22 cellular contexts compared by ENCODE assay signal in genomic region chr17:82517230-82517865, GRCh38. TPM values are rescaled to one million over a fixed set of nuclear protein-coding genes. Genes with fewer than 3 reads are reported as not detected.
DNase-seq lines count a peak whose midpoint lies in the region; ATAC-seq and TF ChIP-seq lines count a peak whose summit lies in the region.
"Had no signal": no experiment of that assay in that cellular context is flagged by ENCODE, and none has a peak within 500 bp of the region (broad histone marks: within the 10 kb centered on the region; RNA-seq: fewer than 3 reads in every experiment).

No MANE protein-coding gene starts in this region.

- H3K4me3 ChIP-seq in fibroblast of mammary gland (ENCODE audit: control insufficient read depth, low read depth, low read length) (no peak overlapping the region), upper lobe of left lung (no peak overlapping the region)
- H3K4me3 ChIP-seq: SJCRH30, thyroid gland had no signal

- no peaks in the 10 kb centered on the region for H3K9me3 ChIP-seq in upper lobe of left lung
- H3K9me3 ChIP-seq: Caco-2, SJCRH30, thyroid gland had no signal

- TF ChIP-seq CTCF in fibroblast of mammary gland (conservative IDR thresholded peaks at IDR 0.05; ENCODE audit: control insufficient read depth, insufficient read depth, low read depth, low read length) (no peak), upper lobe of left lung (IDR thresholded peaks at IDR 0.05) (no peak)

- no peaks in the 10 kb centered on the region for H3K27me3 ChIP-seq in upper lobe of left lung
- H3K27me3 ChIP-seq: SJCRH30, thyroid gland had no signal

- no peak for TF ChIP-seq EP300 in upper lobe of left lung (IDR thresholded peaks at IDR 0.05)

- WGBS in upper lobe of left lung, 2 donors: 61 to 74% methylated on average over 10 of the region's 10 CpGs

- peaks cover 12 to 19% (median 18%) of the 10 kb centered on the region in 4 donors for H3K4me1 ChIP-seq in upper lobe of left lung

- TF ChIP-seq POLR2A in upper lobe of left lung (IDR thresholded peaks at IDR 0.05): no peak

- H3K36me3 ChIP-seq in upper lobe of left lung: no peaks in the 10 kb centered on the region
- H3K36me3 ChIP-seq: SJCRH30, thyroid gland had no signal

- intact Hi-C loops in left ventricle myocardium superior (cut with micrococcal nuclease): no loop called here

- peak overlapping the region in 3 of 4 donors; percentile 44 to 61 (median 49) for H3K27ac ChIP-seq in upper lobe of left lung
- H3K27ac ChIP-seq: 22Rv1, SJCRH30, thyroid gland had no signal

- no peak for ATAC-seq in upper lobe of left lung (ENCODE audit: low FRiP score in 2 of 2)
- no peak for ATAC-seq in left ventricle myocardium superior
- no peak for ATAC-seq in HG03135 (IDR thresholded peaks at IDR 0.05; ENCODE audit: unreplicated experiment)
- ATAC-seq: HCT116; stimulated activated naive B cell treated with anti-CD40 and anti-IgM and Interleukin-4, amounts not matched to agents 10 μg/mL and 1 μg/mL and 100 μg/mL, for 72 hours had no signal

- DNase-seq in NCI-H2081 (lab: John Stamatoyannopoulos, UW) (peak; percentile 34 to 60), NCI-H2081 treated with DMSO at 0.1 percent for 48 hours (lab: John Stamatoyannopoulos, UW) (no peak), NCI-H69 (lab: John Stamatoyannopoulos, UW) (peak; percentile 62), fibroblast of mammary gland (ENCODE audit: low read depth) (peak; percentile 66), upper lobe of left lung (peak in 1 of 2 donors; percentile 58), DMS53 (lab: John Stamatoyannopoulos, UW) (no peak), left ventricle myocardium superior (no peak)
- DNase-seq: activated CD4-positive, alpha-beta memory T cell treated with anti-CD3 and anti-CD28 coated beads, Interleukin-2, amount 10 ng/mL, durations not matched to agents 7 days and 5 days; activated T-cell treated with anti-CD3 and anti-CD28 coated beads, Interleukin-2, amount 50 U/mL, for 24 hours; effector memory CD4-positive, alpha-beta T cell; glutamatergic neuron; mesendoderm; naive B cell; NCI-H1105; NCI-H82; SJCRH30; stimulated activated naive B cell treated with anti-CD40 and anti-IgM and Interleukin-4, amounts not matched to agents 10 μg/mL and 1 μg/mL and 100 μg/mL, for 72 hours; thyroid gland had no signal

RNA-seq across cellular contexts. Expression of gene FOXK2, which starts 2.2 kb away (rescaled TPM):
- total RNA-seq in upper lobe of left lung: 10 to 100 TPM; 50.8 to 92.7 (median 58.9) TPM
- 41.5 TPM for total RNA-seq in left ventricle myocardium superior

RNA-seq across cellular contexts. Expression of gene NARF, which starts 58.8 kb away (rescaled TPM):
- 10 to 100 TPM; 28.9 to 77.8 (median 62.6) TPM for total RNA-seq in upper lobe of left lung
- 90.4 TPM for total RNA-seq in left ventricle myocardium superior

Comparison
In these comparisons a context has a peak if more than half of its experiments do, and no peak if none do; other contexts are left out.
1. DNase-seq: peak in NCI-H2081 (2 of 2), NCI-H69 (single experiment) and fibroblast of mammary gland (single experiment); none in NCI-H2081 treated with DMSO at 0.1 percent for 48 hours (single experiment), DMS53 (single experiment) and left ventricle myocardium superior (single experiment).